10 cellular contexts compared by ENCODE assay signal in genomic region chr4:89528525-89529133, GRCh38.
"Had no signal": no experiment of that assay in that cellular context is flagged by ENCODE, and none has a peak within 500 bp of the region (broad histone marks: within the 10 kb centered on the region; RNA-seq: fewer than 3 reads in every experiment).

No MANE protein-coding gene starts in this region.

- H3K9me3 ChIP-seq: adrenal gland, left lung had no signal

- DNase-seq: activated CD4-positive, alpha-beta T cell treated with anti-CD3 and anti-CD28 coated beads, Interleukin-2, amount 50 U/mL, for 1 hour; activated effector memory CD4-positive, alpha-beta T cell treated with Interleukin-2 at 50 U/mL for 16 hours; activated T-cell treated with anti-CD3 and anti-CD28 coated beads, Interleukin-2, amount 50 U/mL, for 1 hour; adrenal gland; left lung; mammary epithelial cell; stimulated activated CD4-positive, alpha-beta T cell treated with anti-CD3 and anti-CD28 coated beads, Interleukin-1b, Interleukin-23, amount 100 ng/mL, for 48 hours had no signal

- H3K4me1 ChIP-seq: adrenal gland, left lung, parathyroid adenoma had no signal

- H3K4me1 Mint-ChIP-seq: WTC11 had no signal

- ATAC-seq: left lung, SK-N-SH treated with all-trans-retinoic acid at 6 μM for 48 hours, WTC11 had no signal

- H3K4me3 Mint-ChIP-seq: WTC11 had no signal

- H3K36me3 ChIP-seq: adrenal gland, left lung had no signal

- H3K36me3 Mint-ChIP-seq: WTC11 had no signal

- H3K9me3 Mint-ChIP-seq: WTC11 had no signal

- H3K27ac Mint-ChIP-seq: WTC11 had no signal

- H3K4me3 ChIP-seq: adrenal gland, left lung had no signal

- H3K27me3 ChIP-seq: adrenal gland, left lung had no signal

- H3K27ac ChIP-seq: adrenal gland, left lung, parathyroid adenoma had no signal
